8 cellular contexts compared by ENCODE assay signal in genomic region chr3:156674046-156674910, GRCh38. TPM values are rescaled to one million over a fixed set of nuclear protein-coding genes. Genes with fewer than 3 reads are reported as not detected.
DNase-seq lines count a peak whose midpoint lies in the region; ATAC-seq and TF ChIP-seq lines count a peak whose summit lies in the region.

Gene TIPARP (plus strand): TSS chr3:156674590. CDS start chr3:156677698, 3,108 bp downstream.

- DNase-seq in ELF-1 (ENCODE audit: low read depth, low spot score) (peak; percentile 98), H4 (ENCODE audit: low spot score) (peak; percentile 97), LNCaP clone FGC (ENCODE audit: low read depth) (peak; percentile 92), RWPE1 (ENCODE audit: low spot score) (peak; percentile 95), fibroblast of mammary gland (ENCODE audit: low read depth) (peak; percentile 95), natural killer cell (peak; percentile 100)
- DNase-seq in activated T-helper 2 cell treated with anti-CD3 and anti-CD28 coated beads, Interferon-gamma antibody, Interleukin-2, Interleukin-4, amounts not matched to agents 10 μg/mL and 5 μg/mL and 100 μg/mL, durations not matched to agents 14 hours and 24 hours and 36 hours (ENCODE audit: low spot score) = peak; percentile 100
- peak; percentile 95 for DNase-seq in stimulated activated naive CD4-positive, alpha-beta T cell treated with Interleukin-2 at 50 U/mL for 16 hours (lab: John Stamatoyannopoulos, UW)

- H3K4me1 Mint-ChIP-seq in activated T-helper 2 cell treated with anti-CD3 and anti-CD28 coated beads, Interferon-gamma antibody, Interleukin-2, Interleukin-4, amounts not matched to agents 10 μg/mL and 5 μg/mL and 100 μg/mL, durations not matched to agents 14 hours and 24 hours and 36 hours (ENCODE audit: low read depth) = peaks cover 40% of the 10 kb centered on the region
- peaks cover 48 to 49% of the 10 kb centered on the region in 2 donors for H3K4me1 Mint-ChIP-seq in natural killer cell

- peak within 1 kb of the TSS; percentile 86 for H3K4me3 Mint-ChIP-seq in activated T-helper 2 cell treated with anti-CD3 and anti-CD28 coated beads, Interferon-gamma antibody, Interleukin-2, Interleukin-4, amounts not matched to agents 10 μg/mL and 5 μg/mL and 100 μg/mL, durations not matched to agents 14 hours and 24 hours and 36 hours (ENCODE audit: low read depth)
- H3K4me3 Mint-ChIP-seq in natural killer cell = peak within 1 kb of the TSS; percentile 93

- CTCF ChIA-PET in RWPE1 (lab: Yijun Ruan, JAX) = interaction anchor here (0.5 to 4.6 kb wide), 20 partner anchors 10 to 636 kb away, joined by 3 to 28 read pairs (median 4); no protein-coding TSS in a partner anchor

- POLR2A ChIA-PET in RWPE1 (lab: Yijun Ruan, JAX; ENCODE audit: low non-redundant PET) = interaction anchor here (0.6 kb wide), 1 partner anchor 827 kb away, joined by 4 read pairs; no protein-coding TSS in a partner anchor

- H3K9me3 Mint-ChIP-seq in activated T-helper 2 cell treated with anti-CD3 and anti-CD28 coated beads, Interferon-gamma antibody, Interleukin-2, Interleukin-4, amounts not matched to agents 10 μg/mL and 5 μg/mL and 100 μg/mL, durations not matched to agents 14 hours and 24 hours and 36 hours = no peaks in the 10 kb centered on the region
- no peaks in the 10 kb centered on the region for H3K9me3 Mint-ChIP-seq in natural killer cell

- peak within 1 kb of the TSS; percentile 89 for H3K27ac Mint-ChIP-seq in activated T-helper 2 cell treated with anti-CD3 and anti-CD28 coated beads, Interferon-gamma antibody, Interleukin-2, Interleukin-4, amounts not matched to agents 10 μg/mL and 5 μg/mL and 100 μg/mL, durations not matched to agents 14 hours and 24 hours and 36 hours
- peak within 1 kb of the TSS; percentile 93 to 99 for H3K27ac Mint-ChIP-seq in natural killer cell

- peak; percentile 78 to 95 (median 82) for ATAC-seq in natural killer cell

- TF ChIP-seq CTCF in LNCaP clone FGC (IDR thresholded peaks at IDR 0.05; ENCODE audit: control insufficient read depth, extremely low read depth, insufficient read depth) (peak; percentile 85), RWPE1 (conservative IDR thresholded peaks at IDR 0.05; ENCODE audit: low read depth) (peak; percentile 83), fibroblast of mammary gland (conservative IDR thresholded peaks at IDR 0.05; ENCODE audit: control insufficient read depth, insufficient read depth, low read depth, low read length) (peak; percentile 31), natural killer cell (IDR thresholded peaks at IDR 0.05) (peak; percentile 64)

- H3K27me3 Mint-ChIP-seq in activated T-helper 2 cell treated with anti-CD3 and anti-CD28 coated beads, Interferon-gamma antibody, Interleukin-2, Interleukin-4, amounts not matched to agents 10 μg/mL and 5 μg/mL and 100 μg/mL, durations not matched to agents 14 hours and 24 hours and 36 hours (ENCODE audit: low read depth) = no peaks in the 10 kb centered on the region
- no peaks in the 10 kb centered on the region for H3K27me3 Mint-ChIP-seq in natural killer cell (ENCODE audit: low read depth in 2 of 2)

- H3K27ac ChIP-seq in RWPE1 = peak within 1 kb of the TSS; percentile 96

- intact Hi-C loops in activated T-helper 2 cell treated with anti-CD3 and anti-CD28 coated beads, Interferon-gamma antibody, Interleukin-2, Interleukin-4, amounts not matched to agents 10 μg/mL and 5 μg/mL and 100 μg/mL, durations not matched to agents 14 hours and 24 hours and 36 hours (cut with micrococcal nuclease) = loop anchor here (1.0 to 5.0 kb wide), 9 partner anchors 71 to 822 kb away; partner anchors contain the start of genes CCNL1, SLC33A1 and SSR3
- intact Hi-C loops in natural killer cell (cut with micrococcal nuclease) = loop anchor here (1.0 to 10.0 kb wide), 7 partner anchors 119 to 1971 kb away; partner anchors contain the start of genes CCNL1, GFM1, GMPS and SSR3

- H3K36me3 Mint-ChIP-seq in activated T-helper 2 cell treated with anti-CD3 and anti-CD28 coated beads, Interferon-gamma antibody, Interleukin-2, Interleukin-4, amounts not matched to agents 10 μg/mL and 5 μg/mL and 100 μg/mL, durations not matched to agents 14 hours and 24 hours and 36 hours (ENCODE audit: low read depth) = peaks cover 33% of the 10 kb centered on the region
- peaks cover 10% of the 10 kb centered on the region for H3K36me3 Mint-ChIP-seq in natural killer cell

- H3K4me3 ChIP-seq in LNCaP clone FGC (ENCODE audit: low read depth, low read length) = peak within 1 kb of the TSS; percentile 66
- peak within 1 kb of the TSS; percentile 73 for H3K4me3 ChIP-seq in fibroblast of mammary gland (ENCODE audit: control insufficient read depth, low read depth, low read length)

RNA-seq across cellular contexts. Expression of gene TIPARP, which starts in this region (rescaled TPM):
- 43.2 and 45.4 TPM in 2 replicates for total RNA-seq in H4 (2014; rRNA removed; shearing (Covaris generic))
- 22.1 and 22.8 TPM in 2 replicates for total RNA-seq in activated T-helper 2 cell treated with anti-CD3 and anti-CD28 coated beads, Interferon-gamma antibody, Interleukin-2, Interleukin-4, amounts not matched to agents 10 μg/mL and 5 μg/mL and 100 μg/mL, durations not matched to agents 14 hours and 24 hours and 36 hours
- 100 to 1,000 TPM; 129 to 249 (median 147) TPM for total RNA-seq in natural killer cell

Comparison
In these comparisons a context has a peak if more than half of its experiments do, and no peak if none do; other contexts are left out.
1. Peak in every context shown above with its lines: DNase-seq, ATAC-seq, H3K4me3 ChIP-seq and H3K27ac ChIP-seq.
2. CTCF ChIP-seq: peak in every context shown above with its lines; median percentile 85 in LNCaP clone FGC; 83 in RWPE1; 64 in natural killer cell; 31 in fibroblast of mammary gland.